19 cellular contexts compared by ENCODE assay signal in genomic region chr10:32388258-32389027, GRCh38.
"Had no signal": no experiment of that assay in that cellular context is flagged by ENCODE, and none has a peak within 500 bp of the region (broad histone marks: within the 10 kb centered on the region; RNA-seq: fewer than 3 reads in every experiment).

No MANE protein-coding gene starts in this region.

- ATAC-seq: activated CD8-positive, alpha-beta memory T cell treated with anti-CD3 and anti-CD28 coated beads, Interleukin-2, amount 10 ng/mL, durations not matched to agents 7 days and 5 days; activated CD8-positive, alpha-beta T cell treated with anti-CD3 and anti-CD28 coated beads for 36 hours had no signal

- H3K9me3 ChIP-seq: tibial nerve had no signal

- H3K36me3 ChIP-seq: brain microvascular endothelial cell, tibial nerve had no signal

- H3K4me3 ChIP-seq: lung, skin epidermis, tibial nerve had no signal

- H3K27me3 ChIP-seq: brain microvascular endothelial cell, tibial nerve had no signal

- DNase-seq: activated CD4-positive, alpha-beta T cell treated with anti-CD3 and anti-CD28 coated beads for 48 hours; activated CD4-positive, CD25-positive, alpha-beta regulatory T cell; activated CD8-positive, alpha-beta memory T cell treated with anti-CD3 and anti-CD28 coated beads, Interleukin-2, amount 10 ng/mL, durations not matched to agents 7 days and 5 days; activated CD8-positive, alpha-beta T cell treated with anti-CD3 and anti-CD28 coated beads for 36 hours; activated gamma-delta T cell treated with Interleukin-2 at 50 U/mL for 16 hours; activated T-cell treated with anti-CD3 and anti-CD28 coated beads for 4 hours; anterior cingulate cortex; brain microvascular endothelial cell; central memory CD4-positive, alpha-beta T cell; dermis blood vessel endothelial cell; effector CD8-positive, alpha-beta T cell; foreskin melanocyte; kidney; naive B cell; stimulated activated CD4-positive, alpha-beta T cell treated with anti-CD3 and anti-CD28 coated beads, Interleukin-1b, Interleukin-23, amount 100 ng/mL, for 48 hours; T1000 had no signal

- H3K27ac ChIP-seq: brain microvascular endothelial cell, skin epidermis, tibial nerve had no signal
